8 cellular contexts compared by ENCODE assay signal in genomic region chr1:168180148-168180524, GRCh38. TPM values are rescaled to one million over a fixed set of nuclear protein-coding genes. Genes with fewer than 3 reads are reported as not detected.
DNase-seq lines count a peak whose midpoint lies in the region; ATAC-seq and TF ChIP-seq lines count a peak whose summit lies in the region.

No MANE protein-coding gene starts in this region.

- POLR2A ChIA-PET in activated CD4-positive, alpha-beta T cell treated with anti-CD3 and anti-CD28 coated beads, Interleukin-2, amount 10 ng/mL, durations not matched to agents 7 days and 5 days (lab: Charles Lee) = interaction anchor here (0.6 kb wide), 1 partner anchor 130 kb away, joined by 3 read pairs; no protein-coding TSS in a partner anchor

- DNase-seq in activated CD4-positive, alpha-beta T cell treated with anti-CD3 and anti-CD28 coated beads, Interleukin-2, amount 10 ng/mL, durations not matched to agents 7 days and 5 days = peak; percentile 20
- no peak for DNase-seq in activated CD4-positive, alpha-beta T cell treated with anti-CD3 and anti-CD28 coated beads for 48 hours
- no peak for DNase-seq in WERI-Rb-1
- DNase-seq in kidney epithelial cell (ENCODE audit: low read depth) = no peak
- DNase-seq in tibial artery = no peak
- DNase-seq in NCI-H1048 (lab: John Stamatoyannopoulos, UW) = no peak

- H3K36me3 ChIP-seq in WERI-Rb-1 = no peaks in the 10 kb centered on the region
- H3K36me3 ChIP-seq in kidney epithelial cell (ENCODE audit: control insufficient read depth, insufficient read depth, low read length) = no peaks in the 10 kb centered on the region
- peaks cover 0 to 6% (median 3%) of the 10 kb centered on the region in 3 donors for H3K36me3 ChIP-seq in tibial artery

- CTCF ChIA-PET in activated CD4-positive, alpha-beta T cell treated with anti-CD3 and anti-CD28 coated beads, Interleukin-2, amount 10 ng/mL, durations not matched to agents 7 days and 5 days (lab: Charles Lee) = interaction anchor here (0.6 to 1.8 kb wide), 4 partner anchors 13 to 163 kb away, joined by 3 to 4 read pairs (median 3); no protein-coding TSS in a partner anchor

- no peaks in the 10 kb centered on the region for H3K27me3 ChIP-seq in WERI-Rb-1 (ENCODE audit: insufficient read depth, low read depth, severe bottlenecking)
- H3K27me3 ChIP-seq in kidney epithelial cell (ENCODE audit: control insufficient read depth, insufficient read depth, low read length) = no peaks in the 10 kb centered on the region
- H3K27me3 ChIP-seq in tibial artery = no peaks in the 10 kb centered on the region

- H3K36me3 Mint-ChIP-seq in activated CD4-positive, alpha-beta T cell treated with anti-CD3 and anti-CD28 coated beads, Interleukin-2, amount 10 ng/mL, durations not matched to agents 7 days and 5 days (ENCODE audit: low read depth) = peaks cover 9% of the 10 kb centered on the region

- peaks cover 0 to 20% (median 10%) of the 10 kb centered on the region in 4 donors for H3K4me1 ChIP-seq in tibial artery

- no peak overlapping the region for H3K27ac Mint-ChIP-seq in activated CD4-positive, alpha-beta T cell treated with anti-CD3 and anti-CD28 coated beads, Interleukin-2, amount 10 ng/mL, durations not matched to agents 7 days and 5 days

- no peaks in the 10 kb centered on the region for H3K27me3 Mint-ChIP-seq in activated CD4-positive, alpha-beta T cell treated with anti-CD3 and anti-CD28 coated beads, Interleukin-2, amount 10 ng/mL, durations not matched to agents 7 days and 5 days

- H3K4me3 ChIP-seq in WERI-Rb-1 (ENCODE audit: low read depth, low read length) (peak overlapping the region; percentile 68), kidney epithelial cell (ENCODE audit: low read depth, low read length) (peak overlapping the region; percentile 69), tibial artery (peak overlapping the region; percentile 73 to 76)

- H3K27ac ChIP-seq in WERI-Rb-1 = no peak overlapping the region
- peak overlapping the region; percentile 88 to 91 for H3K27ac ChIP-seq in tibial artery

- peaks cover 12% of the 10 kb centered on the region for H3K4me1 Mint-ChIP-seq in activated CD4-positive, alpha-beta T cell treated with anti-CD3 and anti-CD28 coated beads, Interleukin-2, amount 10 ng/mL, durations not matched to agents 7 days and 5 days

- no peaks in the 10 kb centered on the region for H3K9me3 Mint-ChIP-seq in activated CD4-positive, alpha-beta T cell treated with anti-CD3 and anti-CD28 coated beads, Interleukin-2, amount 10 ng/mL, durations not matched to agents 7 days and 5 days

- H3K9me3 ChIP-seq in WERI-Rb-1 (ENCODE audit: severe bottlenecking) = no peaks in the 10 kb centered on the region
- no peaks in the 10 kb centered on the region for H3K9me3 ChIP-seq in tibial artery

- H3K4me3 Mint-ChIP-seq in activated CD4-positive, alpha-beta T cell treated with anti-CD3 and anti-CD28 coated beads, Interleukin-2, amount 10 ng/mL, durations not matched to agents 7 days and 5 days = no peak overlapping the region

- intact Hi-C loops in tibial artery (cut with DNase I; ENCODE audit: low total_unique reads) = no loop called here

- no peak for TF ChIP-seq CTCF in WERI-Rb-1 (IDR thresholded peaks at IDR 0.05; ENCODE audit: low read depth, low read length)
- no peak for TF ChIP-seq CTCF in kidney epithelial cell (IDR thresholded peaks at IDR 0.05; ENCODE audit: insufficient read depth, low read length, poor library complexity, severe bottlenecking)
- TF ChIP-seq CTCF in tibial artery (IDR thresholded peaks at IDR 0.05) = no peak

- ATAC-seq in GM18498 (IDR thresholded peaks at IDR 0.05; ENCODE audit: unreplicated experiment) (no peak), HG03571 (IDR thresholded peaks at IDR 0.05; ENCODE audit: unreplicated experiment) (no peak)

RNA-seq across cellular contexts. Expression of gene TIPRL, which starts 1.4 kb away (rescaled TPM):
- 10 to 100 TPM; 44.4 to 50.3 TPM for total RNA-seq in activated CD4-positive, alpha-beta T cell treated with anti-CD3 and anti-CD28 coated beads, Interleukin-2, amount 10 ng/mL, durations not matched to agents 7 days and 5 days
- 27.9 and 49.0 TPM in 2 replicates for total RNA-seq in kidney epithelial cell

RNA-seq across cellular contexts. Expression of gene GPR161, which starts 43.4 kb away (rescaled TPM):
- total RNA-seq in activated CD4-positive, alpha-beta T cell treated with anti-CD3 and anti-CD28 coated beads, Interleukin-2, amount 10 ng/mL, durations not matched to agents 7 days and 5 days = under 1 TPM; 0.10 to 0.17 TPM
- 16.4 and 24.6 TPM in 2 replicates for total RNA-seq in kidney epithelial cell

RNA-seq across cellular contexts. Expression of gene SFT2D2, which starts 45.7 kb away (rescaled TPM):
- total RNA-seq in activated CD4-positive, alpha-beta T cell treated with anti-CD3 and anti-CD28 coated beads, Interleukin-2, amount 10 ng/mL, durations not matched to agents 7 days and 5 days = 10 to 100 TPM; 62.2 to 68.3 TPM
- 42.1 and 44.2 TPM in 2 replicates for total RNA-seq in kidney epithelial cell

Comparison
In these comparisons a context has a peak if more than half of its experiments do, and no peak if none do; other contexts are left out.
1. RNA of gene GPR161, which starts 43.4 kb away (total RNA-seq): 16.4 to 24.6 TPM in kidney epithelial cell; 0.10 to 0.17 TPM in activated CD4-positive, alpha-beta T cell treated with anti-CD3 and anti-CD28 coated beads, Interleukin-2, amount 10 ng/mL, durations not matched to agents 7 days and 5 days; every median in the first group is over 10 times any median in the second.
2. Peak in every context shown above with its lines, with median percentiles within 50 percentile points of each other: H3K4me3 ChIP-seq.